1 cellular context compared by ENCODE assay signal in genomic region chr19:42198676-42199439, GRCh38.
TF ChIP-seq lines count a peak whose summit lies in the region.

No MANE protein-coding gene starts in this region.

TF ChIP-seq in GM23338, 12 proteins besides CTCF, POLR2A, EP300 and RAD21 (continued from another document):
- TF ChIP-seq, protein P1, sequence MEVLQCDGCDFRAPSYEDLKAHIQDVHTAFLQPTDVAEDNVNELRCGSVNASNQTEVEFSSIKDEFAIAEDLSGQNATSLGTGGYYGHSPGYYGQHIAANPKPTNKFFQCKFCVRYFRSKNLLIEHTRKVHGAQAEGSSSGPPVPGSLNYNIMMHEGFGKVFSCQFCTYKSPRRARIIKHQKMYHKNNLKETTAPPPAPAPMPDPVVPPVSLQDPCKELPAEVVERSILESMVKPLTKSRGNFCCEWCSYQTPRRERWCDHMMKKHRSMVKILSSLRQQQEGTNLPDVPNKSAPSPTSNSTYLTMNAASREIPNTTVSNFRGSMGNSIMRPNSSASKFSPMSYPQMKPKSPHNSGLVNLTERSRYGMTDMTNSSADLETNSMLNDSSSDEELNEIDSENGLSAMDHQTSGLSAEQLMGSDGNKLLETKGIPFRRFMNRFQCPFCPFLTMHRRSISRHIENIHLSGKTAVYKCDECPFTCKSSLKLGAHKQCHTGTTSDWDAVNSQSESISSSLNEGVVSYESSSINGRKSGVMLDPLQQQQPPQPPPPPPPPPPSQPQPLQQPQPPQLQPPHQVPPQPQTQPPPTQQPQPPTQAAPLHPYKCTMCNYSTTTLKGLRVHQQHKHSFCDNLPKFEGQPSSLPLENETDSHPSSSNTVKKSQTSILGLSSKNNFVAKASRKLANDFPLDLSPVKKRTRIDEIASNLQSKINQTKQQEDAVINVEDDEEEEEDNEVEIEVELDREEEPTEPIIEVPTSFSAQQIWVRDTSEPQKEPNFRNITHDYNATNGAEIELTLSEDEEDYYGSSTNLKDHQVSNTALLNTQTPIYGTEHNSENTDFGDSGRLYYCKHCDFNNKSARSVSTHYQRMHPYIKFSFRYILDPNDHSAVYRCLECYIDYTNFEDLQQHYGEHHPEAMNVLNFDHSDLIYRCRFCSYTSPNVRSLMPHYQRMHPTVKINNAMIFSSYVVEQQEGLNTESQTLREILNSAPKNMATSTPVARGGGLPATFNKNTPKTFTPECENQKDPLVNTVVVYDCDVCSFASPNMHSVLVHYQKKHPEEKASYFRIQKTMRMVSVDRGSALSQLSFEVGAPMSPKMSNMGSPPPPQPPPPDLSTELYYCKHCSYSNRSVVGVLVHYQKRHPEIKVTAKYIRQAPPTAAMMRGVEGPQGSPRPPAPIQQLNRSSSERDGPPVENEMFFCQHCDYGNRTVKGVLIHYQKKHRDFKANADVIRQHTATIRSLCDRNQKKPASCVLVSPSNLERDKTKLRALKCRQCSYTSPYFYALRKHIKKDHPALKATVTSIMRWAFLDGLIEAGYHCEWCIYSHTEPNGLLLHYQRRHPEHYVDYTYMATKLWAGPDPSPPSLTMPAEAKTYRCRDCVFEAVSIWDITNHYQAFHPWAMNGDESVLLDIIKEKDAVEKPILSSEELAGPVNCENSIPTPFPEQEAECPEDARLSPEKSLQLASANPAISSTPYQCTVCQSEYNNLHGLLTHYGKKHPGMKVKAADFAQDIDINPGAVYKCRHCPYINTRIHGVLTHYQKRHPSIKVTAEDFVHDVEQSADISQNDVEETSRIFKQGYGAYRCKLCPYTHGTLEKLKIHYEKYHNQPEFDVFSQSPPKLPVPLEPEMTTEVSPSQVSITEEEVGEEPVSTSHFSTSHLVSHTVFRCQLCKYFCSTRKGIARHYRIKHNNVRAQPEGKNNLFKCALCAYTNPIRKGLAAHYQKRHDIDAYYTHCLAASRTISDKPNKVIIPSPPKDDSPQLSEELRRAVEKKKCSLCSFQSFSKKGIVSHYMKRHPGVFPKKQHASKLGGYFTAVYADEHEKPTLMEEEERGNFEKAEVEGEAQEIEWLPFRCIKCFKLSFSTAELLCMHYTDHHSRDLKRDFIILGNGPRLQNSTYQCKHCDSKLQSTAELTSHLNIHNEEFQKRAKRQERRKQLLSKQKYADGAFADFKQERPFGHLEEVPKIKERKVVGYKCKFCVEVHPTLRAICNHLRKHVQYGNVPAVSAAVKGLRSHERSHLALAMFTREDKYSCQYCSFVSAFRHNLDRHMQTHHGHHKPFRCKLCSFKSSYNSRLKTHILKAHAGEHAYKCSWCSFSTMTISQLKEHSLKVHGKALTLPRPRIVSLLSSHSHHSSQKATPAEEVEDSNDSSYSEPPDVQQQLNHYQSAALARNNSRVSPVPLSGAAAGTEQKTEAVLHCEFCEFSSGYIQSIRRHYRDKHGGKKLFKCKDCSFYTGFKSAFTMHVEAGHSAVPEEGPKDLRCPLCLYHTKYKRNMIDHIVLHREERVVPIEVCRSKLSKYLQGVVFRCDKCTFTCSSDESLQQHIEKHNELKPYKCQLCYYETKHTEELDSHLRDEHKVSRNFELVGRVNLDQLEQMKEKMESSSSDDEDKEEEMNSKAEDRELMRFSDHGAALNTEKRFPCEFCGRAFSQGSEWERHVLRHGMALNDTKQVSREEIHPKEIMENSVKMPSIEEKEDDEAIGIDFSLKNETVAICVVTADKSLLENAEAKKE (CRISPR knock-in tag; IDR thresholded peaks at IDR 0.05) = no peak
